1 cellular context compared by ENCODE assay signal in genomic region chr7:151304296-151304695, GRCh38.
A peak's percentile ranks its signal among the peaks of the same experiment; 100 is the strongest.
TF ChIP-seq lines count a peak whose summit lies in the region.

No MANE protein-coding gene starts in this region.

TF ChIP-seq in H1, 55 proteins besides CTCF, POLR2A, EP300 and RAD21:
- peak; percentile 3 for TF ChIP-seq ASH2L (IDR thresholded peaks at IDR 0.05; ENCODE audit: low read length)
